1 cellular context compared by ENCODE assay signal in genomic region chr15:66834863-66835557, GRCh38.
TF ChIP-seq lines count a peak whose summit lies in the region.

No MANE protein-coding gene starts in this region.

TF ChIP-seq in GM23338, 12 proteins besides CTCF, POLR2A, EP300 and RAD21:
- 0 out of 2 replicates have a peak, but pooled peaks have one; percentile 28 for TF ChIP-seq ZNF462 (CRISPR knock-in tag; IDR thresholded peaks at IDR 0.05)
- 0 out of 2 replicates have a peak, but pooled peaks have one; percentile 31 for TF ChIP-seq ZNF114 (CRISPR knock-in tag; IDR thresholded peaks at IDR 0.05)
- no peak for TF ChIP-seq STAT1 (IDR thresholded peaks at IDR 0.05; ENCODE audit: unreplicated experiment)
TF ChIP-seq in GM23338: peak in this region for 2.
